ENCODE assay signal across 1 cellular context in the genomic region with DNA sequence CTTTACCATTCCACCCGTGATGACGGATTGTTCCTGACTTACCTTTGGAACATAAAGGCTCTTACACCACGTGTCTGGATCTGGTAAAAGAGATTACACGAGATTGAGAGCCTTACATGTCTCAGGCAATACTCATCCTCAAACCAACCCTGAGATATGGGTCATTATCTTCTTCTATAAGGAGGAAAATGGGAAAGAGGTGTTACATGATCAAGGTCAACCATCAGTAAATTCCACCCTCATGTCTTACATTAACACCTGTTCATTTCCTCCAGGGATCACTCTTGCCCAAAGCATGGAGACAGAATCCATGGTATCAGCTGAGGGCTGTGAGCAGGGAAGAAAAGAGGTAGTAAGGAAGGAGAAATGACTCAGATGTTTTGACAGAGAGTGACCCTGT.
TF ChIP-seq lines count a peak whose summit lies in the region.

No MANE protein-coding gene starts in this region.

TF ChIP-seq in K562, 482 proteins besides CTCF, POLR2A, EP300 and RAD21:
- TF ChIP-seq CC2D1A (IDR thresholded peaks at IDR 0.05) (no peak), CBFA2T3 (IDR thresholded peaks at IDR 0.05) (peak; percentile 35), EHMT2 (IDR thresholded peaks at IDR 0.05) (0 out of 2 replicates have a peak, but pooled peaks have one; percentile 20), FOSL1 (tag; conservative IDR thresholded peaks at IDR 0.05) (peak; percentile 44), JUND (IDR thresholded peaks at IDR 0.05; ENCODE audit: borderline replicate concordance, low read depth, low read length) (0 out of 2 replicates have a peak, but pooled peaks have one; percentile 20), JUND (tag; IDR thresholded peaks at IDR 0.05; ENCODE audit: borderline replicate concordance, low read depth, low read length) (no peak; the same call in 2 of the 3 replicates), NFE2 (IDR thresholded peaks at IDR 0.05; ENCODE audit: low read depth) (peak; percentile 66), ZNF785 (CRISPR knock-in tag; IDR thresholded peaks at IDR 0.05) (no peak), MAFG (tag; conservative IDR thresholded peaks at IDR 0.05) (peak; percentile 41; the same call in 1 of the 2 replicates), ARID1B (IDR thresholded peaks at IDR 0.05) (peak; percentile 31; the same call in 1 of the 2 replicates)
